In the genomic region with DNA sequence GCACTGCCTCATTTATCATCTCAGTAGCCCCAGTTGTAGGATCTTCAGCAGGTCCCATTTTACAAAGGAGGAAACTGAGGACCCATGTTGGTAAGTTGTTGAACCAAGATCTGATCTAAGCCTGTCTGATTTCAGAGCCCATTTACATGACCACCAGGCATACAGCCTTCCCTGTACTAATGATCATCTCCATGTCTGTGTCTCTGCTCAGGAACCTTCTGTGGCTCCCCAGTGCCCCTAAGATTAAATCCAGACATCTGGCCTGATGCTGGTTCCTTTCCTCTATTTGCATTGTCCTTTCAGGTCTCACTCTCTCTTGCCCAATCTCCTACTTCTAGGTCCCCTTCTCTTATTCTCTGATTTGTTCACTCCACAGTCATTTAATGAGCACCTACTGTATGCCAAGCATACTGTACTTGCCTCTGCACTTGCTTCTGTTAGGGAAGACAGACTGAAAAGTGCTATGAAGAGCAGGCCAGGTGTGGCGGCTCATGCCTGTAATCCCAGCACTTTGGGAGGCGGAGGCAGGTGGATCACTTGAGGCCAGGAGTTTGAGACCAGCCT, we compare ENCODE assay signal across 15 cellular contexts. TPM values are rescaled to one million over a fixed set of nuclear protein-coding genes. Genes with fewer than 3 reads are reported as not detected.
DNase-seq lines count a peak whose midpoint lies in the region; ATAC-seq, FAIRE-seq and TF ChIP-seq lines count a peak whose summit lies in the region.
"Had no signal": no experiment of that assay in that cellular context is flagged by ENCODE, and none has a peak within 500 bp of the region (broad histone marks: within the 10 kb centered on the region; RNA-seq: fewer than 3 reads in every experiment).

No MANE protein-coding gene starts in this region.

- ATAC-seq in psoas muscle (no peak), HG02981 (IDR thresholded peaks at IDR 0.05; ENCODE audit: unreplicated experiment) (no peak), GM21390 (IDR thresholded peaks at IDR 0.05; ENCODE audit: unreplicated experiment) (no peak)
- ATAC-seq: GM12878, GM23338 had no signal

- H3K36me3 ChIP-seq in HEK293 (ENCODE audit: control insufficient read depth in 2 of 2, insufficient read depth in 1 of 2, low read length in 2 of 2) (no peaks in the 10 kb centered on the region), kidney (ENCODE audit: control insufficient read depth in 1 of 2, insufficient read depth in 2 of 2, low read length in 2 of 2) (no peaks in the 10 kb centered on the region), psoas muscle (ENCODE audit: insufficient read depth in 1 of 2, low read depth in 1 of 2) (no peaks in the 10 kb centered on the region)
- H3K36me3 ChIP-seq in effector memory CD4-positive, alpha-beta T cell (ENCODE audit: control insufficient read depth, insufficient read depth, low read length) = no peaks in the 10 kb centered on the region

- POLR2A ChIA-PET in HEK293 (lab: Yijun Ruan, JAX) = no interaction called here

- 94 to 98% (median 97%) methylated on average over 2 of the region's 2 CpGs for WGBS in psoas muscle, 3 donors

- H3K9ac ChIP-seq in kidney (ENCODE audit: low read length in 2 of 2) = no peak overlapping the region

- H3K27me3 ChIP-seq in psoas muscle (ENCODE audit: insufficient read depth in 3 of 3, low read length in 2 of 3) = no peaks in the 10 kb centered on the region
- H3K27me3 ChIP-seq in effector memory CD4-positive, alpha-beta T cell (replicated peaks; ENCODE audit: control insufficient read depth, insufficient read depth, low read length, poor library complexity, severe bottlenecking) = no peaks in the 10 kb centered on the region

- no peak overlapping the region for H3K4me3 ChIP-seq in HEK293 (ENCODE audit: low read depth, low read length)
- H3K4me3 ChIP-seq in kidney (ENCODE audit: low read length in 2 of 2) = no peak overlapping the region
- no peak overlapping the region for H3K4me3 ChIP-seq in psoas muscle
- H3K4me3 ChIP-seq in effector memory CD4-positive, alpha-beta T cell (ENCODE audit: insufficient read depth, low read depth, low read length, poor library complexity, severe bottlenecking) = no peak overlapping the region
- H3K4me3 ChIP-seq: GM12878, GM23338 had no signal

- no peak for FAIRE-seq in kidney (lab: Jason Lieb, UNC)
- FAIRE-seq: GM12878, GM18507 had no signal

- peak; percentile 9 for DNase-seq in kidney
- DNase-seq in psoas muscle = no peak
- DNase-seq in NCI-H1417 treated with DMSO at 0.1 percent for 48 hours (lab: John Stamatoyannopoulos, UW) = no peak
- DNase-seq in effector memory CD4-positive, alpha-beta T cell = no peak
- DNase-seq: Calu3; CD4-positive, alpha-beta T cell; DMS 273 treated with DMSO at 0.1 percent for 48 hours; H7 had no signal

- intact Hi-C loops in kidney (cut with DNase I) (no loop called here), psoas muscle (cut with DNase I) (no loop called here)

- TF ChIP-seq CTCF in HEK293 (tag by site-specific recombination; IDR thresholded peaks at IDR 0.05) (no peak), kidney (IDR thresholded peaks at IDR 0.05; ENCODE audit: borderline replicate concordance, extremely low read depth, insufficient read depth) (no peak), psoas muscle (IDR thresholded peaks at IDR 0.05) (no peak)

- H3K9me3 ChIP-seq in HEK293 (ENCODE audit: control insufficient read depth, insufficient read depth, low read depth, low read length) = no peaks in the 10 kb centered on the region
- no peaks in the 10 kb centered on the region for H3K9me3 ChIP-seq in kidney (ENCODE audit: control insufficient read depth in 1 of 2, low read length in 2 of 2)
- H3K9me3 ChIP-seq in psoas muscle = no peaks in the 10 kb centered on the region
- no peaks in the 10 kb centered on the region for H3K9me3 ChIP-seq in effector memory CD4-positive, alpha-beta T cell (ENCODE audit: control insufficient read depth, low read length)

- no peak overlapping the region for H3K27ac ChIP-seq in HEK293 (ENCODE audit: extremely low read depth, low read depth, low read length)
- no peak overlapping the region for H3K27ac ChIP-seq in kidney (ENCODE audit: low read depth in 2 of 2, low read length in 2 of 2)
- H3K27ac ChIP-seq in psoas muscle = peak overlapping the region; percentile 78
- no peak overlapping the region for H3K27ac ChIP-seq in effector memory CD4-positive, alpha-beta T cell (ENCODE audit: insufficient read depth, low read length, poor library complexity, severe bottlenecking)

- no peaks in the 10 kb centered on the region for H3K4me1 ChIP-seq in HEK293 (ENCODE audit: control insufficient read depth, insufficient read depth, low read length)
- H3K4me1 ChIP-seq in kidney (ENCODE audit: control insufficient read depth in 1 of 2, insufficient read depth in 1 of 2, low read depth in 1 of 2, low read length in 2 of 2) = no peaks in the 10 kb centered on the region
- H3K4me1 ChIP-seq in psoas muscle = peaks cover 39% of the 10 kb centered on the region
- no peaks in the 10 kb centered on the region for H3K4me1 ChIP-seq in effector memory CD4-positive, alpha-beta T cell (ENCODE audit: control insufficient read depth, insufficient read depth, low read length, poor library complexity, severe bottlenecking)

- CTCF ChIA-PET in HEK293 (lab: Yijun Ruan, JAX) = no interaction called here

TF ChIP-seq in HEK293, 187 proteins besides CTCF, POLR2A, EP300 and RAD21:
- TF ChIP-seq ZBTB7A (tag by site-specific recombination; IDR thresholded peaks at IDR 0.05; ENCODE audit: low read depth) (no peak), ZNF16 (tag by site-specific recombination; IDR thresholded peaks at IDR 0.05; ENCODE audit: low read depth) (peak; percentile 82), ZNF362 (tag by site-specific recombination; IDR thresholded peaks at IDR 0.05) (no peak), ZNF664 (tag by site-specific recombination; IDR thresholded peaks at IDR 0.05) (peak; percentile 67), KLF9 (tag by site-specific recombination; IDR thresholded peaks at IDR 0.05; ENCODE audit: low read depth) (no peak)
- TF ChIP-seq, protein P1, sequence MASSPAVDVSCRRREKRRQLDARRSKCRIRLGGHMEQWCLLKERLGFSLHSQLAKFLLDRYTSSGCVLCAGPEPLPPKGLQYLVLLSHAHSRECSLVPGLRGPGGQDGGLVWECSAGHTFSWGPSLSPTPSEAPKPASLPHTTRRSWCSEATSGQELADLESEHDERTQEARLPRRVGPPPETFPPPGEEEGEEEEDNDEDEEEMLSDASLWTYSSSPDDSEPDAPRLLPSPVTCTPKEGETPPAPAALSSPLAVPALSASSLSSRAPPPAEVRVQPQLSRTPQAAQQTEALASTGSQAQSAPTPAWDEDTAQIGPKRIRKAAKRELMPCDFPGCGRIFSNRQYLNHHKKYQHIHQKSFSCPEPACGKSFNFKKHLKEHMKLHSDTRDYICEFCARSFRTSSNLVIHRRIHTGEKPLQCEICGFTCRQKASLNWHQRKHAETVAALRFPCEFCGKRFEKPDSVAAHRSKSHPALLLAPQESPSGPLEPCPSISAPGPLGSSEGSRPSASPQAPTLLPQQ (tag by site-specific recombination; IDR thresholded peaks at IDR 0.05) = no peak

RNA-seq across cellular contexts. Expression of gene ATP2B2, which starts 32.4 kb away (rescaled TPM):
- total RNA-seq in kidney (0.19 TPM), psoas muscle (1 to 10 TPM in 3 of 4 donors, under 1 TPM in 1; 0.36 to 6.5 (median 4.1) TPM)
- polyA plus RNA-seq in kidney (ENCODE audit: insufficient read depth, low read depth, low replicate concordance) (0.22 TPM), psoas muscle (under 1 TPM; 0.08 to 0.77 (median 0.49) TPM)
- total RNA-seq: Calu3; CD4-positive, alpha-beta T cell; Daoy; GM12878 had no signal
